ENCODE assay signal across 13 cellular contexts in genomic region chr19:56838680-56838929, GRCh38. TPM values are rescaled to one million over a fixed set of nuclear protein-coding genes. Genes with fewer than 3 reads are reported as not detected.
DNase-seq lines count a peak whose midpoint lies in the region; ATAC-seq, FAIRE-seq and TF ChIP-seq lines count a peak whose summit lies in the region.
"Had no signal": no experiment of that assay in that cellular context is flagged by ENCODE, and none has a peak within 500 bp of the region (broad histone marks: within the 10 kb centered on the region; RNA-seq: fewer than 3 reads in every experiment).

No MANE protein-coding gene starts in this region.

- H3K4me1 Mint-ChIP-seq in activated naive CD8-positive, alpha-beta T cell treated with anti-CD3 and anti-CD28 coated beads, Interleukin-2, amount 10 ng/mL, durations not matched to agents 7 days and 5 days, result peaks cover 4% of the 10 kb centered on the region
- H3K4me1 Mint-ChIP-seq in CD4-positive, alpha-beta memory T cell, result peaks cover 0 to 3% (median under 1%) of the 10 kb centered on the region in 4 donors

- TF ChIP-seq CTCF in kidney (IDR thresholded peaks at IDR 0.05; ENCODE audit: borderline replicate concordance, extremely low read depth, insufficient read depth), result no peak
- no peak for TF ChIP-seq CTCF in gastrocnemius medialis (IDR thresholded peaks at IDR 0.05 in 4 of 5, conservative IDR thresholded peaks at IDR 0.05 in 1 of 5)

- H3K4me3 ChIP-seq in BLaER1 (peak overlapping the region; percentile 7; the same call in 1 of the 2 replicates), kidney (ENCODE audit: low read length in 2 of 2) (peak overlapping the region; percentile 63 to 64), gastrocnemius medialis (peak overlapping the region; percentile 0 to 51 (median 42))
- peak overlapping the region in 1 of 2 donors; percentile 19 for H3K4me3 ChIP-seq in CD4-positive, alpha-beta memory T cell (ENCODE audit: low read length in 2 of 2)

- H3K27me3 ChIP-seq in BLaER1, result no peaks in the 10 kb centered on the region
- no peaks in the 10 kb centered on the region for H3K27me3 ChIP-seq in gastrocnemius medialis
- H3K27me3 ChIP-seq in CD4-positive, alpha-beta memory T cell (ENCODE audit: insufficient read depth, low read length), result no peaks in the 10 kb centered on the region
- H3K27me3 ChIP-seq: BLaER1 treated with 17β-estradiol and CSF1 and Interleukin-3, amounts not matched to agents 10 nM and 100 nM had no signal

- peak overlapping the region; percentile 15 for H3K4me3 Mint-ChIP-seq in activated naive CD8-positive, alpha-beta T cell treated with anti-CD3 and anti-CD28 coated beads, Interleukin-2, amount 10 ng/mL, durations not matched to agents 7 days and 5 days
- H3K4me3 Mint-ChIP-seq in CD4-positive, alpha-beta memory T cell, result no peak overlapping the region

- peaks cover 7% of the 10 kb centered on the region for H3K36me3 Mint-ChIP-seq in activated naive CD8-positive, alpha-beta T cell treated with anti-CD3 and anti-CD28 coated beads, Interleukin-2, amount 10 ng/mL, durations not matched to agents 7 days and 5 days
- peaks cover 15 to 24% of the 10 kb centered on the region in 2 donors for H3K36me3 Mint-ChIP-seq in CD4-positive, alpha-beta memory T cell

- no peaks in the 10 kb centered on the region for H3K4me1 ChIP-seq in BLaER1
- no peaks in the 10 kb centered on the region for H3K4me1 ChIP-seq in kidney (ENCODE audit: control insufficient read depth in 1 of 2, insufficient read depth in 1 of 2, low read depth in 1 of 2, low read length in 2 of 2)
- no peaks in the 10 kb centered on the region for H3K4me1 ChIP-seq in gastrocnemius medialis
- H3K4me1 ChIP-seq in CD4-positive, alpha-beta memory T cell (ENCODE audit: insufficient read depth, low read length), result no peaks in the 10 kb centered on the region

- CTCF ChIA-PET in CD4-positive, alpha-beta memory T cell (lab: Charles Lee; ENCODE audit: partially characterized antibody), result no interaction called here

- no peak overlapping the region for H3K4me2 ChIP-seq in BLaER1
- H3K4me2 ChIP-seq: BLaER1 treated with 17β-estradiol and CSF1 and Interleukin-3, amounts not matched to agents 10 nM and 100 nM had no signal

- peaks cover 6% of the 10 kb centered on the region for H3K27me3 Mint-ChIP-seq in activated naive CD8-positive, alpha-beta T cell treated with anti-CD3 and anti-CD28 coated beads, Interleukin-2, amount 10 ng/mL, durations not matched to agents 7 days and 5 days
- peaks cover 0 to 2% of the 10 kb centered on the region in 2 donors for H3K27me3 Mint-ChIP-seq in CD4-positive, alpha-beta memory T cell

- H3K9me3 ChIP-seq in BLaER1 (peaks cover 39% of the 10 kb centered on the region), kidney (ENCODE audit: control insufficient read depth in 1 of 2, low read length in 2 of 2) (no peaks in the 10 kb centered on the region), gastrocnemius medialis (no peaks in the 10 kb centered on the region)
- no peaks in the 10 kb centered on the region for H3K9me3 ChIP-seq in CD4-positive, alpha-beta memory T cell (ENCODE audit: control insufficient read depth in 1 of 2, low read length in 2 of 2)

- no peak for DNase-seq in activated naive CD8-positive, alpha-beta T cell treated with anti-CD3 and anti-CD28 coated beads, Interleukin-2, amount 10 ng/mL, durations not matched to agents 7 days and 5 days
- no peak for DNase-seq in kidney
- no peak for DNase-seq in gastrocnemius medialis
- no peak for DNase-seq in germinal center (ENCODE audit: low spot score)
- DNase-seq in CD4-positive, alpha-beta memory T cell, result no peak
- DNase-seq in activated gamma-delta T cell (lab: John Stamatoyannopoulos, UW), result no peak
- DNase-seq in GF-D8 (lab: John Stamatoyannopoulos, UW), result no peak
- DNase-seq: central memory CD4-positive, alpha-beta T cell; NCI-H510A; stimulated activated CD4-positive, alpha-beta T cell treated with anti-CD3 and anti-CD28 coated beads, Interleukin-4, amount 100 ng/mL, for 1 hour had no signal

- no peak overlapping the region for H3K9ac ChIP-seq in BLaER1
- peak overlapping the region in 1 of 2 donors; percentile 44 for H3K9ac ChIP-seq in kidney (ENCODE audit: low read length in 2 of 2)
- H3K9ac ChIP-seq: BLaER1 treated with 17β-estradiol and CSF1 and Interleukin-3, amounts not matched to agents 10 nM and 100 nM had no signal

- no peak for FAIRE-seq in kidney (lab: Jason Lieb, UNC)

- intact Hi-C loops in kidney (cut with DNase I), result no loop called here
- intact Hi-C loops in gastrocnemius medialis (cut with DNase I; ENCODE audit: low total_unique reads), result loop anchor here (10.0 kb wide), 1 partner anchor 444 kb away; the partner anchor contains the start of gene ZNF582
- intact Hi-C loops in CD4-positive, alpha-beta memory T cell (cut with micrococcal nuclease), result no loop called here

- H3K27ac Mint-ChIP-seq in activated naive CD8-positive, alpha-beta T cell treated with anti-CD3 and anti-CD28 coated beads, Interleukin-2, amount 10 ng/mL, durations not matched to agents 7 days and 5 days, result peak overlapping the region; percentile 43
- no peak overlapping the region for H3K27ac Mint-ChIP-seq in CD4-positive, alpha-beta memory T cell

- TF ChIP-seq POLR2A in gastrocnemius medialis (IDR thresholded peaks at IDR 0.05), result no peak

- in situ Hi-C loops in gastrocnemius medialis (cut with MboI; ENCODE audit: low sequenced_read_pairs in 4 of 4), result no loop called here

- no peak for ATAC-seq in activated naive CD8-positive, alpha-beta T cell treated with anti-CD3 and anti-CD28 coated beads, Interleukin-2, amount 10 ng/mL, durations not matched to agents 7 days and 5 days (ENCODE audit: low read depth)
- no peak for ATAC-seq in gastrocnemius medialis

- POLR2A ChIA-PET in activated naive CD8-positive, alpha-beta T cell treated with anti-CD3 and anti-CD28 coated beads, Interleukin-2, amount 10 ng/mL, durations not matched to agents 7 days and 5 days (lab: Charles Lee), result no interaction called here
- POLR2A ChIA-PET in CD4-positive, alpha-beta memory T cell (lab: Charles Lee; ENCODE audit: partially characterized antibody), result no interaction called here

- H3K27ac ChIP-seq in BLaER1 (no peak overlapping the region), kidney (ENCODE audit: low read depth in 2 of 2, low read length in 2 of 2) (peak overlapping the region; percentile 82 to 86), gastrocnemius medialis (peak overlapping the region; percentile 19 to 73 (median 66))
- no peak overlapping the region for H3K27ac ChIP-seq in CD4-positive, alpha-beta memory T cell (ENCODE audit: low read depth, low read length)
- H3K27ac ChIP-seq: BLaER1 treated with 17β-estradiol and CSF1 and Interleukin-3, amounts not matched to agents 10 nM and 100 nM had no signal

- H4K20me1 ChIP-seq in BLaER1, result no peaks in the 10 kb centered on the region
- H4K20me1 ChIP-seq: BLaER1 treated with 17β-estradiol and CSF1 and Interleukin-3, amounts not matched to agents 10 nM and 100 nM had no signal

- H3K36me3 ChIP-seq in BLaER1 (no peaks in the 10 kb centered on the region), kidney (ENCODE audit: control insufficient read depth in 1 of 2, insufficient read depth in 2 of 2, low read length in 2 of 2) (no peaks in the 10 kb centered on the region), gastrocnemius medialis (no peaks in the 10 kb centered on the region)
- no peaks in the 10 kb centered on the region for H3K36me3 ChIP-seq in CD4-positive, alpha-beta memory T cell (ENCODE audit: insufficient read depth, low read length)
- H3K36me3 ChIP-seq: BLaER1 treated with 17β-estradiol and CSF1 and Interleukin-3, amounts not matched to agents 10 nM and 100 nM had no signal

- peaks cover 34% of the 10 kb centered on the region for H3K9me3 Mint-ChIP-seq in activated naive CD8-positive, alpha-beta T cell treated with anti-CD3 and anti-CD28 coated beads, Interleukin-2, amount 10 ng/mL, durations not matched to agents 7 days and 5 days
- H3K9me3 Mint-ChIP-seq in CD4-positive, alpha-beta memory T cell, result peaks cover 5 to 68% (median 56%) of the 10 kb centered on the region in 8 donors

RNA-seq across cellular contexts. Expression of gene PEG3, which starts 1.9 kb away (rescaled TPM):
- under 1 TPM; 0.06 TPM for total RNA-seq in activated naive CD8-positive, alpha-beta T cell treated with anti-CD3 and anti-CD28 coated beads, Interleukin-2, amount 10 ng/mL, durations not matched to agents 7 days and 5 days
- 8.7 TPM for total RNA-seq in kidney
- 2.0 TPM for polyA plus RNA-seq in kidney (ENCODE audit: insufficient read depth, low read depth, low replicate concordance)
- total RNA-seq in gastrocnemius medialis, result 1 to 10 TPM in 1 of 4 donors, under 1 TPM in 3; 0.71 to 1.3 (median 0.84) TPM
- not detected for total RNA-seq in CD4-positive, alpha-beta memory T cell
- polyA plus RNA-seq in CD4-positive, alpha-beta memory T cell, result not detected

RNA-seq across cellular contexts. Expression of gene ZIM2, which starts 1.9 kb away (rescaled TPM):
- not detected for total RNA-seq in activated naive CD8-positive, alpha-beta T cell treated with anti-CD3 and anti-CD28 coated beads, Interleukin-2, amount 10 ng/mL, durations not matched to agents 7 days and 5 days
- 0.47 TPM for total RNA-seq in kidney
- not detected for polyA plus RNA-seq in kidney (ENCODE audit: insufficient read depth, low read depth, low replicate concordance)
- total RNA-seq in gastrocnemius medialis, result 1 to 10 TPM in 1 of 4 donors, not detected in 3; 3.2 TPM
- total RNA-seq in CD4-positive, alpha-beta memory T cell, result not detected
- not detected for polyA plus RNA-seq in CD4-positive, alpha-beta memory T cell
- total RNA-seq: mucosa of gallbladder had no signal

Comparison
In these comparisons a context has a peak if more than half of its experiments do, and no peak if none do; other contexts are left out.
1. H3K27ac ChIP-seq: peak in kidney (2 of 2) and gastrocnemius medialis (4 of 4); none in BLaER1 (single experiment) and CD4-positive, alpha-beta memory T cell (single experiment).